27 cellular contexts compared by ENCODE assay signal in genomic region chr5:6666762-6667161, GRCh38.
"Had no signal": no experiment of that assay in that cellular context is flagged by ENCODE, and none has a peak within 500 bp of the region (broad histone marks: within the 10 kb centered on the region; RNA-seq: fewer than 3 reads in every experiment).

No MANE protein-coding gene starts in this region.

- H3K4me3 Mint-ChIP-seq: naive B cell; natural killer cell treated with Interleukin-12 subunit alpha and Interleukin-12 subunit beta and Interleukin-15 and Interleukin-18, amount 100 ng/mL, for 72 hours; nephron progenitor cell; neural crest cell; stimulated activated effector memory CD8-positive, alpha-beta T cell treated with anti-CD3 and anti-CD28 coated beads, Interleukin-12 subunit alpha, Interleukin-12 subunit beta, amount 100 ng/mL, for 72 hours; stimulated activated naive B cell treated with anti-CD40 and anti-IgM and Interleukin-4, amounts not matched to agents 10 μg/mL and 1 μg/mL and 100 μg/mL, for 72 hours; stimulated activated naive CD8-positive, alpha-beta T cell treated with anti-CD3 and anti-CD28 coated beads, Interleukin-15, Interleukin-2, amounts not matched to agents 100 ng/mL and 50 ng/mL, for 24 hours; type B pancreatic cell had no signal

- H3K36me3 ChIP-seq: pancreas, thoracic aorta, thyroid gland, upper lobe of right lung, uterus had no signal

- FAIRE-seq: pancreas, small intestine had no signal

- H3K9me3 ChIP-seq: pancreas, psoas muscle, right lobe of liver, sigmoid colon, stomach, thoracic aorta, thyroid gland, tibial nerve, upper lobe of right lung, uterus had no signal

- H3K27me3 Mint-ChIP-seq: naive B cell; natural killer cell treated with Interleukin-12 subunit alpha and Interleukin-12 subunit beta and Interleukin-15 and Interleukin-18, amount 100 ng/mL, for 72 hours; stimulated activated naive B cell treated with anti-CD40 and anti-IgM and Interleukin-4, amounts not matched to agents 10 μg/mL and 1 μg/mL and 100 μg/mL, for 72 hours; stimulated activated naive CD8-positive, alpha-beta T cell treated with anti-CD3 and anti-CD28 coated beads, Interleukin-15, Interleukin-2, amounts not matched to agents 100 ng/mL and 50 ng/mL, for 24 hours; type B pancreatic cell had no signal

- DNase-seq: naive B cell; naive thymus-derived CD8-positive, alpha-beta T cell; nephron progenitor cell; occipital lobe; pancreas; psoas muscle; right cardiac atrium; right lobe of liver; sigmoid colon; small intestine; stimulated activated CD4-positive, alpha-beta T cell treated with anti-CD3 and anti-CD28 coated beads, Interleukin-15, amount 100 ng/mL, for 24 hours; stimulated activated CD4-positive, alpha-beta T cell treated with anti-CD3 and anti-CD28 coated beads, Interleukin-2, amount 100 ng/mL, for 24 hours; stimulated activated CD4-positive, alpha-beta T cell treated with anti-CD3 and anti-CD28 coated beads, Interleukin-2, amount 100 ng/mL, for 48 hours; stimulated activated CD4-positive, alpha-beta T cell treated with anti-CD3 and anti-CD28 coated beads, Interleukin-4, amount 100 ng/mL, for 24 hours; stimulated activated naive B cell treated with anti-CD40 and anti-IgM and Interleukin-4, amounts not matched to agents 10 μg/mL and 1 μg/mL and 100 μg/mL, for 72 hours; stimulated activated naive CD4-positive, alpha-beta T cell treated with Interleukin-2 at 50 U/mL for 16 hours; stomach; thyroid gland; upper lobe of right lung; uterus had no signal

- H3K4me1 Mint-ChIP-seq: naive thymus-derived CD8-positive, alpha-beta T cell; nephron progenitor cell; neural crest cell; stimulated activated effector memory CD8-positive, alpha-beta T cell treated with anti-CD3 and anti-CD28 coated beads, Interleukin-12 subunit alpha, Interleukin-12 subunit beta, amount 100 ng/mL, for 72 hours; stimulated activated naive B cell treated with anti-CD40 and anti-IgM and Interleukin-4, amounts not matched to agents 10 μg/mL and 1 μg/mL and 100 μg/mL, for 72 hours had no signal

- H3K27ac ChIP-seq: pancreas, psoas muscle, right lobe of liver, sigmoid colon, stomach, thoracic aorta, thyroid gland, tibial nerve, upper lobe of right lung, uterus had no signal

- H3K27me3 ChIP-seq: pancreas, right lobe of liver, sigmoid colon, stomach, thyroid gland, tibial nerve, upper lobe of right lung, uterus had no signal

- H3K27ac Mint-ChIP-seq: natural killer cell treated with Interleukin-12 subunit alpha and Interleukin-12 subunit beta and Interleukin-15 and Interleukin-18, amount 100 ng/mL, for 72 hours; nephron progenitor cell; stimulated activated effector memory CD8-positive, alpha-beta T cell treated with anti-CD3 and anti-CD28 coated beads, Interleukin-12 subunit alpha, Interleukin-12 subunit beta, amount 100 ng/mL, for 72 hours; stimulated activated naive B cell treated with anti-CD40 and anti-IgM and Interleukin-4, amounts not matched to agents 10 μg/mL and 1 μg/mL and 100 μg/mL, for 72 hours; stimulated activated naive CD8-positive, alpha-beta T cell treated with anti-CD3 and anti-CD28 coated beads, Interleukin-15, Interleukin-2, amounts not matched to agents 100 ng/mL and 50 ng/mL, for 24 hours; type B pancreatic cell had no signal

- H3K4me1 ChIP-seq: pancreas, psoas muscle, right lobe of liver, sigmoid colon, stomach, thyroid gland, tibial nerve, upper lobe of right lung, uterus had no signal

- H3K9me3 Mint-ChIP-seq: natural killer cell treated with Interleukin-12 subunit alpha and Interleukin-12 subunit beta and Interleukin-15 and Interleukin-18, amount 100 ng/mL, for 72 hours; nephron progenitor cell; neural crest cell; stimulated activated effector memory CD8-positive, alpha-beta T cell treated with anti-CD3 and anti-CD28 coated beads, Interleukin-12 subunit alpha, Interleukin-12 subunit beta, amount 100 ng/mL, for 72 hours; stimulated activated naive CD8-positive, alpha-beta T cell treated with anti-CD3 and anti-CD28 coated beads, Interleukin-15, Interleukin-2, amounts not matched to agents 100 ng/mL and 50 ng/mL, for 24 hours; type B pancreatic cell had no signal

- ATAC-seq: naive thymus-derived CD8-positive, alpha-beta T cell; natural killer cell treated with Interleukin-12 subunit alpha and Interleukin-12 subunit beta and Interleukin-15 and Interleukin-18, amount 100 ng/mL, for 72 hours; pancreas; psoas muscle; right cardiac atrium; stimulated activated effector memory CD8-positive, alpha-beta T cell treated with anti-CD3 and anti-CD28 coated beads, Interleukin-12 subunit alpha, Interleukin-12 subunit beta, amount 100 ng/mL, for 72 hours; stimulated activated naive B cell treated with anti-CD40 and anti-IgM and Interleukin-4, amounts not matched to agents 10 μg/mL and 1 μg/mL and 100 μg/mL, for 72 hours; upper lobe of right lung had no signal

- H3K4me3 ChIP-seq: pancreas, psoas muscle, right lobe of liver, sigmoid colon, stomach, thoracic aorta, thyroid gland, tibial nerve, upper lobe of right lung, uterus had no signal
